22 cellular contexts compared by ENCODE assay signal in genomic region chr17:81837641-81838040, GRCh38. TPM values are rescaled to one million over a fixed set of nuclear protein-coding genes. Genes with fewer than 3 reads are reported as not detected.
DNase-seq lines count a peak whose midpoint lies in the region; ATAC-seq and TF ChIP-seq lines count a peak whose summit lies in the region.
"Had no signal": no experiment of that assay in that cellular context is flagged by ENCODE, and none has a peak within 500 bp of the region (broad histone marks: within the 10 kb centered on the region; RNA-seq: fewer than 3 reads in every experiment).

No MANE protein-coding gene starts in this region.

- in situ Hi-C loops in IMR-90 (cut with MboI; ENCODE audit: low sequenced_read_pairs) = no loop called here

- no peak for TF ChIP-seq RAD21 in IMR-90 (IDR thresholded peaks at IDR 0.05; ENCODE audit: low read length)

- DNase-seq in BJ (ENCODE audit: low read depth) (peak; percentile 69), IMR-90 (peak; percentile 40), SKM-1 (lab: John Stamatoyannopoulos, UW; ENCODE audit: unreplicated experiment) (peak; percentile 98), myocyte (ENCODE audit: low read depth) (peak; percentile 96), NCI-H1930 (lab: John Stamatoyannopoulos, UW) (no peak), RPMI8226 (no peak)
- DNase-seq in stimulated activated naive CD4-positive, alpha-beta T cell (lab: John Stamatoyannopoulos, UW) = no peak
- DNase-seq in effector memory CD4-positive, alpha-beta T cell = no peak
- DNase-seq: activated CD4-positive, alpha-beta T cell treated with anti-CD3 and anti-CD28 coated beads for 4 hours; body of pancreas; dermis blood vessel endothelial cell; esophagus squamous epithelium; NCI-H187 treated with DMSO at 0.1 percent for 48 hours; NCI-H510A; Peyer's patch; stimulated activated naive B cell treated with anti-CD40 and anti-IgM and Interleukin-4, amounts not matched to agents 10 μg/mL and 1 μg/mL and 100 μg/mL, for 72 hours had no signal

- H3K14ac ChIP-seq in IMR-90 (replicated peaks; ENCODE audit: low read depth, low read length) = no peak overlapping the region

- TF ChIP-seq CTCF in BJ (IDR thresholded peaks at IDR 0.05; ENCODE audit: insufficient read depth, low read depth, low read length) (no peak), IMR-90 (conservative IDR thresholded peaks at IDR 0.05; ENCODE audit: low read depth, low read length) (no peak)

- peaks cover 6% of the 10 kb centered on the region; the same call in 1 of the 2 replicates for H3K4me1 ChIP-seq in IMR-90 (ENCODE audit: control insufficient read depth, insufficient read depth, low read length)
- peaks cover 8% of the 10 kb centered on the region for H3K4me1 ChIP-seq in effector memory CD4-positive, alpha-beta T cell (ENCODE audit: control insufficient read depth, insufficient read depth, low read length, poor library complexity, severe bottlenecking)

- peaks cover 14% of the 10 kb centered on the region for H3K9me1 ChIP-seq in IMR-90 (ENCODE audit: insufficient read depth, low read length)

- no peak overlapping the region for H2BK20ac ChIP-seq in IMR-90 (ENCODE audit: low read depth, low read length)

- no peak overlapping the region for H3K23ac ChIP-seq in IMR-90 (ENCODE audit: low read depth, low read length)

- H3K4me2 ChIP-seq in IMR-90 (ENCODE audit: low read depth, low read length) = no peak overlapping the region
- H3K4me2 ChIP-seq: KMS-11, smooth muscle cell had no signal

- no peak for TF ChIP-seq POLR2A in IMR-90 (IDR thresholded peaks at IDR 0.05; ENCODE audit: low read depth, low read length)

- CTCF ChIA-PET in BJ (lab: Yijun Ruan, JAX) (no interaction called here), IMR-90 (lab: Yijun Ruan, JAX) (no interaction called here)

- H3K9me3 ChIP-seq in IMR-90 (ENCODE audit: control insufficient read depth, insufficient read depth, low read length) = no peaks in the 10 kb centered on the region
- H3K9me3 ChIP-seq in effector memory CD4-positive, alpha-beta T cell (ENCODE audit: control insufficient read depth, low read length) = no peaks in the 10 kb centered on the region
- H3K9me3 ChIP-seq: body of pancreas, esophagus squamous epithelium, Peyer's patch had no signal

- H3K36me3 ChIP-seq in BJ (ENCODE audit: control insufficient read depth, insufficient read depth, low read length) (peaks cover 3% of the 10 kb centered on the region), IMR-90 (ENCODE audit: control insufficient read depth, insufficient read depth, low read length) (peaks cover 8% of the 10 kb centered on the region; the same call in 1 of the 2 replicates)
- H3K36me3 ChIP-seq in effector memory CD4-positive, alpha-beta T cell (ENCODE audit: control insufficient read depth, insufficient read depth, low read length) = peaks cover 1% of the 10 kb centered on the region

- H2BK120ac ChIP-seq in IMR-90 (ENCODE audit: low read depth, low read length) = no peak overlapping the region

- no peak overlapping the region for H2AK5ac ChIP-seq in IMR-90 (ENCODE audit: low read depth, low read length)

- peaks cover 4% of the 10 kb centered on the region; the same call in 1 of the 2 replicates for H4K20me1 ChIP-seq in IMR-90 (ENCODE audit: insufficient read depth, low read length)

- H4K8ac ChIP-seq in IMR-90 (ENCODE audit: low read depth in 2 of 2, low read length in 2 of 2) = no peak overlapping the region

- H3K4me3 ChIP-seq in BJ (ENCODE audit: low read depth, low read length) = no peak overlapping the region
- no peak overlapping the region for H3K4me3 ChIP-seq in IMR-90 (ENCODE audit: insufficient read depth, low read depth, low read length)
- H3K4me3 ChIP-seq in effector memory CD4-positive, alpha-beta T cell (ENCODE audit: insufficient read depth, low read depth, low read length, poor library complexity, severe bottlenecking) = no peak overlapping the region
- H3K4me3 ChIP-seq: body of pancreas, esophagus squamous epithelium, Peyer's patch, smooth muscle cell had no signal

- no peak overlapping the region for H3K9ac ChIP-seq in IMR-90 (ENCODE audit: low read depth, low read length)
- H3K9ac ChIP-seq: KMS-11, parathyroid adenoma had no signal

- no peak overlapping the region for H2AK9ac ChIP-seq in IMR-90 (replicated peaks; ENCODE audit: low read depth, low read length, poor library complexity)

- BruUV-seq in IMR-90 (replicated peaks; lab: Mats Ljungman, UMichigan) = no TSS peak

- no peak overlapping the region for H2BK5ac ChIP-seq in IMR-90 (ENCODE audit: low read depth, low read length, poor library complexity, severe bottlenecking)

- 80% methylated on average over 4 of the region's 9 CpGs; no CpG with 5 or more reads in 1 of the 2 experiments for WGBS in IMR-90 (ENCODE audit: extremely low coverage in 2 of 2, insufficient read length in 1 of 2), 2 experiments

- peaks cover 4 to 15% of the 10 kb centered on the region in 2 experiments; a peak in 2 of 4 replicates for H3K79me1 ChIP-seq in IMR-90 (ENCODE audit: low read depth in 1 of 2, low read length in 2 of 2)

- H3K18ac ChIP-seq in IMR-90 (ENCODE audit: low read depth, low read length) = no peak overlapping the region

- H4K91ac ChIP-seq in IMR-90 (ENCODE audit: insufficient read depth, low read depth, low read length) = no peak overlapping the region

- no peak overlapping the region for H2BK15ac ChIP-seq in IMR-90 (ENCODE audit: low read depth, low read length)

- dilution Hi-C loops in IMR-90 (cut with HindIII; ENCODE audit: low sequenced_read_pairs, unreplicated experiment) = no loop called here

- POLR2A ChIA-PET in BJ (lab: Charles Lee) = no interaction called here
- POLR2A ChIA-PET in IMR-90 (lab: Charles Lee; ENCODE audit: unreplicated experiment) = no interaction called here

- intact Hi-C loops in IMR-90 (cut with micrococcal nuclease) = no loop called here

- no peak overlapping the region for H2AFZ ChIP-seq in IMR-90 (replicated peaks; ENCODE audit: low read length, poor library complexity)
- H2AFZ ChIP-seq: parathyroid adenoma had no signal

- no peak overlapping the region for H3K27ac ChIP-seq in IMR-90 (ENCODE audit: insufficient read depth, low read length)
- no peak overlapping the region for H3K27ac ChIP-seq in effector memory CD4-positive, alpha-beta T cell (ENCODE audit: insufficient read depth, low read length, poor library complexity, severe bottlenecking)
- H3K27ac ChIP-seq: body of pancreas, esophagus squamous epithelium, KMS-11, parathyroid adenoma, Peyer's patch had no signal

- no peak overlapping the region for H4K5ac ChIP-seq in IMR-90 (ENCODE audit: low read depth, low read length)

- no peak for ATAC-seq in IMR-90 (ENCODE audit: low read depth)
- ATAC-seq: body of pancreas; stimulated activated naive B cell treated with anti-CD40 and anti-IgM and Interleukin-4, amounts not matched to agents 10 μg/mL and 1 μg/mL and 100 μg/mL, for 72 hours had no signal

- H3K27me3 ChIP-seq in BJ (ENCODE audit: control insufficient read depth, insufficient read depth, low read length) (no peaks in the 10 kb centered on the region), IMR-90 (ENCODE audit: control insufficient read depth, insufficient read depth, low read length) (no peaks in the 10 kb centered on the region)
- H3K27me3 ChIP-seq in effector memory CD4-positive, alpha-beta T cell (replicated peaks; ENCODE audit: control insufficient read depth, insufficient read depth, low read length, poor library complexity, severe bottlenecking) = no peaks in the 10 kb centered on the region
- H3K27me3 ChIP-seq: body of pancreas, esophagus squamous epithelium, Peyer's patch had no signal

- no peak overlapping the region for H3K4ac ChIP-seq in IMR-90 (ENCODE audit: low read depth, low read length)

- no peak overlapping the region for H3K56ac ChIP-seq in IMR-90 (ENCODE audit: extremely low read depth, insufficient read depth, low read length)

TF ChIP-seq in IMR-90, 13 proteins besides CTCF, POLR2A, EP300 and RAD21:
- TF ChIP-seq NFE2L2 (IDR thresholded peaks at IDR 0.05; ENCODE audit: low read depth, low read length) = no peak
- TF ChIP-seq CEBPB (IDR thresholded peaks at IDR 0.05; ENCODE audit: low read depth, low read length) = peak; percentile 59; the same call in 1 of the 2 replicates

RNA-seq across cellular contexts. Expression of gene PPP1R27, which starts 2.8 kb away (rescaled TPM):
- polyA plus RNA-seq in BJ (2011; rRNA removed) (0.10 TPM in 1 of 2 replicates, not detected in the other), IMR-90 (2012; rRNA removed) (0.20 and 0.21 TPM in 2 replicates)
- not detected in 2 replicates for polyA minus RNA-seq in BJ (2011; rRNA and poly(A)+ RNA removed)
- total RNA-seq in IMR-90 (2012; rRNA removed) (not detected in 2 replicates), myocyte (12.7 and 29.7 TPM in 2 replicates)
- 0.09 TPM in 1 of 2 replicates, not detected in the other for polyA plus RNA-seq in IMR-90 (2012; cell fraction: cytosol; rRNA removed)
- 0.56 and 0.97 TPM in 2 replicates for polyA plus RNA-seq in IMR-90 (2012; cell fraction: nucleus; rRNA removed; ENCODE audit: low replicate concordance)
- 19.5 TPM for polyA plus RNA-seq in myocyte (2012)
- total RNA-seq: body of pancreas; dermis blood vessel endothelial cell; esophagus squamous epithelium; Peyer's patch; T-helper 2 cell treated with Interferon-gamma antibody and Interleukin-4, amounts not matched to agents 100 ng/mL and 5 ng/mL, for 36 hours; ureter had no signal
- polyA plus RNA-seq: AG04450 had no signal

RNA-seq across cellular contexts. Expression of gene MCRIP1, which starts 4.5 kb away (rescaled TPM):
- polyA plus RNA-seq in BJ (2011; rRNA removed) (64.9 and 89.8 TPM in 2 replicates), IMR-90 (2012; rRNA removed) (164 and 196 TPM in 2 replicates)
- 21.9 and 26.0 TPM in 2 replicates for polyA minus RNA-seq in BJ (2011; rRNA and poly(A)+ RNA removed)
- total RNA-seq in IMR-90 (2012; rRNA removed) (56.5 and 58.9 TPM in 2 replicates), myocyte (100 and 132 TPM in 2 replicates)
- 183 and 249 TPM in 2 replicates for polyA plus RNA-seq in IMR-90 (2012; cell fraction: cytosol; rRNA removed)
- polyA plus RNA-seq in IMR-90 (2012; cell fraction: nucleus; rRNA removed; ENCODE audit: low replicate concordance) = 144 and 276 TPM in 2 replicates
- 142 TPM for polyA plus RNA-seq in myocyte (2012)

RNA-seq across cellular contexts. Expression of gene P4HB, which starts 22.7 kb away (rescaled TPM):
- polyA plus RNA-seq in BJ (2011; rRNA removed) (122 and 175 TPM in 2 replicates), IMR-90 (2012; rRNA removed) (530 and 599 TPM in 2 replicates)
- polyA minus RNA-seq in BJ (2011; rRNA and poly(A)+ RNA removed) = 90.7 and 204 TPM in 2 replicates
- total RNA-seq in IMR-90 (2012; rRNA removed) (917 and 932 TPM in 2 replicates), myocyte (1,674 and 2,691 TPM in 2 replicates)
- polyA plus RNA-seq in IMR-90 (2012; cell fraction: cytosol; rRNA removed) = 309 and 642 TPM in 2 replicates
- polyA plus RNA-seq in IMR-90 (2012; cell fraction: nucleus; rRNA removed; ENCODE audit: low replicate concordance) = 287 and 329 TPM in 2 replicates
- polyA plus RNA-seq in myocyte (2012) = 1,506 TPM

RNA-seq across cellular contexts. Expression of gene ARHGDIA, which starts 33.5 kb away (rescaled TPM):
- polyA plus RNA-seq in BJ (2011; rRNA removed) = 74.8 and 163 TPM in 2 replicates
- 46.3 and 78.2 TPM in 2 replicates for polyA minus RNA-seq in BJ (2011; rRNA and poly(A)+ RNA removed)
- 62.7 and 77.2 TPM in 2 replicates for total RNA-seq in IMR-90 (2012; rRNA removed)
- polyA plus RNA-seq in IMR-90 (2012; rRNA removed) = 324 and 362 TPM in 2 replicates
- 214 and 386 TPM in 2 replicates for polyA plus RNA-seq in IMR-90 (2012; cell fraction: cytosol; rRNA removed)
- polyA plus RNA-seq in IMR-90 (2012; cell fraction: nucleus; rRNA removed; ENCODE audit: low replicate concordance) = 425 and 839 TPM in 2 replicates
- 157 and 161 TPM in 2 replicates for total RNA-seq in myocyte
- 408 TPM for polyA plus RNA-seq in myocyte (2012)

RNA-seq across cellular contexts. Expression of gene GCGR, which starts 33.7 kb away (rescaled TPM):
- polyA plus RNA-seq in BJ (2011; rRNA removed) = not detected in 2 replicates
- polyA minus RNA-seq in BJ (2011; rRNA and poly(A)+ RNA removed) = not detected in 2 replicates
- not detected in 2 replicates for total RNA-seq in IMR-90 (2012; rRNA removed)
- polyA plus RNA-seq in IMR-90 (2012; rRNA removed) = not detected in 2 replicates
- polyA plus RNA-seq in IMR-90 (2012; cell fraction: cytosol; rRNA removed) = not detected in 2 replicates
- polyA plus RNA-seq in IMR-90 (2012; cell fraction: nucleus; rRNA removed; ENCODE audit: low replicate concordance) = 0.05 TPM in 1 of 2 replicates, not detected in the other
- total RNA-seq in myocyte = not detected in 2 replicates
- polyA plus RNA-seq in myocyte (2012) = not detected
- total RNA-seq: esophagus squamous epithelium, smooth muscle cell, ureter had no signal
- polyA plus RNA-seq: AG04450, smooth muscle cell had no signal

Comparison
In these comparisons a context has a peak if more than half of its experiments do, and no peak if none do; other contexts are left out.
1. DNase-seq: peak in BJ (single experiment), IMR-90 (single experiment), SKM-1 (single experiment) and myocyte (single experiment); none in stimulated activated naive CD4-positive, alpha-beta T cell (0 of 6), NCI-H1930 (0 of 2), effector memory CD4-positive, alpha-beta T cell (0 of 3) and RPMI8226 (single experiment).
2. RNA of gene PPP1R27, which starts 2.8 kb away (total RNA-seq): 12.7 to 29.7 TPM in myocyte; not detected in IMR-90; every median in the first group is over 10 times any median in the second.